In the genomic region with DNA sequence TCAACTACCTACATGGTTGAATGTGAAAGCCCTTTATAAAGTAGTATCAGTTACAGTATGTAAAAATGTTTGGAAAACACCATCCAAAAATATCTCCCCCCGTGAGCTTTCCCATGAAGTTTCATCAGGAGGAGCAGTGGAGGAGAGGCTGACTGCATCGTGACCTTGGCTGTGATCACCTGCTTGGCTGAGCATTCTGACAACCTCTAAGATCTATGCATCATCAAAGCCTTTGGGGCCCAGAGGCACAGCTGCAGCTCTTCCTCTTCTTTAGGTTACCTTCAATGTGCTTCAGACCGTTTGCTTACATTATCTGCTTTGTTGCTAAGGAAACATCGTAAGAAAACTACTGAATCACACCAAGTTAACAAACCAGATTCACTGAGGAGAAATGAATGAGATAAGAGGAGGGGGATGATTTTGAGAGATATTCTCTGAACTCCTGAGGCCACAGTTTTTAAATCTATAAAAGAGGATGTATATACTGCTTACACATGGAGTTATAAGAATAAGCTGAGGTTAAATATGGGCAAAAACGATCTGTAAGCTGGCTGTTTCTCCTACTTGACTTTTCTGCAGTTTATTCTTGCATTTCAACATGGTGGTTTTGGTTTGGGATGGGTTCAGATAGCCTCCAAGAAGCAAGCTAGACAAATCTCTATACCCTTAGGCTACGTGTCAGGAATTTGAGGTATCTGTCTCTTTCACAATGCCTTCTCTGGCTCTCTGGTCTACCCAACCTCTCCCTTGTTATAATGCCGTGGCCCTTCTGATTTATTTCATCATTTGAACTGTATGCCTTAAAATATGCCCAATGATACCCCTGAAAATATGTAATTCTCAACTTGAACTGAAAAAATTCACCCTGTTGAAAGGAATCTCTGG, we compare ENCODE assay signal across 8 cellular contexts. TPM values are rescaled to one million over a fixed set of nuclear protein-coding genes. Genes with fewer than 3 reads are reported as not detected.
DNase-seq lines count a peak whose midpoint lies in the region; TF ChIP-seq lines count a peak whose summit lies in the region.

No MANE protein-coding gene starts in this region.

- H3K4me1 Mint-ChIP-seq in activated naive CD4-positive, alpha-beta T cell treated with anti-CD3 and anti-CD28 coated beads, Interleukin-2, amount 50 U/mL, for 24 hours = peaks cover 91% of the 10 kb centered on the region

- H3K27ac ChIP-seq in GM23248 = peak overlapping the region; percentile 12; the same call in 1 of the 2 replicates

- no peaks in the 10 kb centered on the region for H3K9me3 Mint-ChIP-seq in activated naive CD4-positive, alpha-beta T cell treated with anti-CD3 and anti-CD28 coated beads, Interleukin-2, amount 50 U/mL, for 24 hours

- no peak overlapping the region for H2AFZ ChIP-seq in GM23248

- H3K9me2 ChIP-seq in GM23248 (ENCODE audit: insufficient read depth) = no peaks in the 10 kb centered on the region

- no peaks in the 10 kb centered on the region for H3F3A ChIP-seq in GM23248 (ENCODE audit: insufficient read depth)

- H3K27ac Mint-ChIP-seq in activated naive CD4-positive, alpha-beta T cell treated with anti-CD3 and anti-CD28 coated beads, Interleukin-2, amount 50 U/mL, for 24 hours = peak overlapping the region; percentile 74

- H3K36me3 Mint-ChIP-seq in activated naive CD4-positive, alpha-beta T cell treated with anti-CD3 and anti-CD28 coated beads, Interleukin-2, amount 50 U/mL, for 24 hours = peaks cover 8% of the 10 kb centered on the region

- H3K36me3 ChIP-seq in GM23248 (ENCODE audit: low read depth) (no peaks in the 10 kb centered on the region), MG63 (no peaks in the 10 kb centered on the region)

- H3K4me3 ChIP-seq in GM12864 (ENCODE audit: low read depth, low read length) (peak overlapping the region; percentile 68), GM23248 (no peak overlapping the region), MG63 (no peak overlapping the region)

- H3K27me3 ChIP-seq in GM23248 (replicated peaks; ENCODE audit: insufficient read depth) (no peaks in the 10 kb centered on the region), MG63 (no peaks in the 10 kb centered on the region)

- TF ChIP-seq CTCF in GM12864 (IDR thresholded peaks at IDR 0.05; ENCODE audit: low read depth, low read length, missing control alignments) = no peak

- H3K4me3 Mint-ChIP-seq in activated naive CD4-positive, alpha-beta T cell treated with anti-CD3 and anti-CD28 coated beads, Interleukin-2, amount 50 U/mL, for 24 hours = peak overlapping the region; percentile 8

- H3K79me2 ChIP-seq in GM23248 (ENCODE audit: insufficient read depth) = no peaks in the 10 kb centered on the region

- no peak overlapping the region for H3K9ac ChIP-seq in GM23248

- DNase-seq in GM12864 (ENCODE audit: low read depth) (peak; percentile 78), GM23248 (peak; percentile 47), NCI-H226 (peak; percentile 96), G401 (ENCODE audit: low spot score) (no peak), MG63 (no peak), NCI-H748 treated with DMSO at 0.1 percent for 48 hours (lab: John Stamatoyannopoulos, UW) (no peak)
- peak; percentile 33 to 45 for DNase-seq in stimulated activated CD4-positive, alpha-beta T cell treated with anti-CD3 and anti-CD28 coated beads, Interleukin-2, amount 100 ng/mL, for 24 hours

- H4K20me1 ChIP-seq in GM23248 (ENCODE audit: insufficient read depth) = no peaks in the 10 kb centered on the region

- 67 to 68% methylated on average over 7 of the region's 7 CpGs for WGBS in GM23248 (ENCODE audit: low coverage in 1 of 2, low lambda C conversion rate in 2 of 2, missing lambda C conversion rate in 2 of 2), 2 experiments

- in situ Hi-C loops in GM23248 (cut with MboI) = loop anchor here (25.0 kb wide), 1 partner anchor 383 kb away; no protein-coding TSS in a partner anchor
- in situ Hi-C loops in G401 (cut with HindIII; ENCODE audit: low sequenced_read_pairs) = no loop called here

- no peaks in the 10 kb centered on the region for H3K9me3 ChIP-seq in GM23248 (ENCODE audit: low read depth)
- H3K9me3 ChIP-seq in MG63 = no peaks in the 10 kb centered on the region

- H3K4me2 ChIP-seq in GM23248 (ENCODE audit: unreplicated experiment) = no peak overlapping the region

- no peaks in the 10 kb centered on the region for H3K27me3 Mint-ChIP-seq in activated naive CD4-positive, alpha-beta T cell treated with anti-CD3 and anti-CD28 coated beads, Interleukin-2, amount 50 U/mL, for 24 hours

- H3K4me1 ChIP-seq in GM23248 (ENCODE audit: insufficient read depth) = peaks cover 8% of the 10 kb centered on the region; the same call in 1 of the 2 replicates

RNA-seq across cellular contexts. Expression of a gene that starts 4.0 kb away (rescaled TPM):
- total RNA-seq in GM23248 (2014; rRNA removed; shearing (Covaris generic)) = not detected in 2 replicates
- polyA plus RNA-seq in GM23248 (2016; fragmentation: Nextera tagmentation; extraction: Ambion mirVana) = 0.19 and 0.20 TPM in 2 replicates
- not detected in 2 replicates for total RNA-seq in G401 (2014; rRNA removed; shearing (Covaris generic))
- total RNA-seq in MG63 (2014; rRNA removed; shearing (Covaris generic); ENCODE audit: low replicate concordance) = not detected in 2 replicates

RNA-seq across cellular contexts. Expression of a gene that starts 42.9 kb away (rescaled TPM):
- total RNA-seq in GM23248 (2014; rRNA removed; shearing (Covaris generic)) = 1.3 and 3.5 TPM in 2 replicates
- 1.6 and 1.9 TPM in 2 replicates for polyA plus RNA-seq in GM23248 (2016; fragmentation: Nextera tagmentation; extraction: Ambion mirVana)
- total RNA-seq in G401 (2014; rRNA removed; shearing (Covaris generic)) = not detected in 2 replicates
- 2.2 and 2.4 TPM in 2 replicates for total RNA-seq in MG63 (2014; rRNA removed; shearing (Covaris generic); ENCODE audit: low replicate concordance)

Comparison
In these comparisons a context has a peak if more than half of its experiments do, and no peak if none do; other contexts are left out.
1. DNase-seq: peak in GM12864 (single experiment), GM23248 (single experiment), NCI-H226 (single experiment) and stimulated activated CD4-positive, alpha-beta T cell treated with anti-CD3 and anti-CD28 coated beads, Interleukin-2, amount 100 ng/mL, for 24 hours (2 of 2); none in G401 (single experiment), MG63 (single experiment) and NCI-H748 treated with DMSO at 0.1 percent for 48 hours (single experiment).